14 cellular contexts compared by ENCODE assay signal in the genomic region with DNA sequence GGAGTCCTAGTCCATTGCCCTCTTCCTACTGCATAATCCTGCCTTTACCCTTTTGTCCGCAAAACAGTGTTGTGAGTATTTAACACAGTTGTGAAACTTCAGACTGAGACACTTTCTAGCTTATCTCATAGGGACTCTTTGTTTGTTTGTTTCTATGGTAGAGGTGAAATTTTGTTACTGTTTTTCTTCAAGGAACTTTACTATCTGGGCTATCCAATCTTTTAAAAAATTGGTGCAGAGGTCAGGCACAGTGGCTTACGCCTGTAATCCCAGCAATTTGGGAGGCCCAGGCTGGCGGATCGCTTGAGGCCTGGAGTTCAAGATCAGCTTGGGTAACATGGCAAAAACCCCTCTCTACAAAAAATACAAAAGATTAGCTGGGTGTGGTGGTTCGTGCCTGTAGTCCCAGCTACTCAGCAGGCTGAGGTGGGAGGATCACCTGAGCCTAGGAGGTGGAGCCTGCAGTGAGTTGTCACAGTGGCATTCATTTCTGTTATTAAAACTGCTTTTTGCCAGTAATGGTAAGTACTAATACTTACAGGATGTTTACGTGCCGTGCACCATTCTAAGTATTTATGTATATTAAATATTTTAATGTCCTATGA.
"Had no signal": no experiment of that assay in that cellular context is flagged by ENCODE, and none has a peak within 500 bp of the region (broad histone marks: within the 10 kb centered on the region; RNA-seq: fewer than 3 reads in every experiment).

No MANE protein-coding gene starts in this region.

- FAIRE-seq: astrocyte, pancreas had no signal

- H3K4me3 ChIP-seq: dorsolateral prefrontal cortex, mucosa of descending colon, pancreas, tibial artery had no signal

- ATAC-seq: activated naive CD8-positive, alpha-beta T cell treated with anti-CD3 and anti-CD28 coated beads, Interleukin-2, amount 50 U/mL, for 24 hours; left lobe of liver; mucosa of descending colon; naive thymus-derived CD4-positive, alpha-beta T cell; pancreas; stimulated activated naive B cell treated with anti-CD40 and anti-IgM and Interleukin-4, amounts not matched to agents 10 μg/mL and 1 μg/mL and 100 μg/mL, for 72 hours had no signal

- H3K27ac ChIP-seq: dorsolateral prefrontal cortex, pancreas, tibial artery had no signal

- DNase-seq: activated naive CD4-positive, alpha-beta T cell; activated naive CD8-positive, alpha-beta T cell treated with anti-CD3 and anti-CD28 coated beads, Interleukin-2, amount 50 U/mL, for 24 hours; dorsolateral prefrontal cortex; islet precursor cell; mucosa of descending colon; naive thymus-derived CD4-positive, alpha-beta T cell; pancreas; stimulated activated CD4-positive, alpha-beta T cell treated with anti-CD3 and anti-CD28 coated beads, Interleukin-15, amount 100 ng/mL, for 24 hours; stimulated activated CD4-positive, alpha-beta T cell treated with anti-CD3 and anti-CD28 coated beads, Interleukin-4, amount 100 ng/mL, for 1 hour; stimulated activated naive B cell treated with anti-CD40 and anti-IgM and Interleukin-4, amounts not matched to agents 10 μg/mL and 1 μg/mL and 100 μg/mL, for 72 hours; T-helper 2 cell; tibial artery had no signal

- H3K9me3 ChIP-seq: mucosa of descending colon, pancreas, tibial artery had no signal

- H3K4me1 ChIP-seq: tibial artery had no signal

- H3K27me3 ChIP-seq: dorsolateral prefrontal cortex, pancreas, tibial artery had no signal
